Comparison of ENCODE assay signal across 8 cellular contexts in genomic region chr5:39283231-39283818, GRCh38.
DNase-seq lines count a peak whose midpoint lies in the region; ATAC-seq, FAIRE-seq and TF ChIP-seq lines count a peak whose summit lies in the region.

No MANE protein-coding gene starts in this region.

- ATAC-seq in HG03439 (IDR thresholded peaks at IDR 0.05; ENCODE audit: unreplicated experiment): no peak

- H3K4me1 ChIP-seq in Loucy (ENCODE audit: insufficient read depth, low read length, poor library complexity, severe bottlenecking): no peaks in the 10 kb centered on the region
- no peaks in the 10 kb centered on the region for H3K4me1 ChIP-seq in mammary epithelial cell (ENCODE audit: insufficient read depth, low read length)
- peaks cover 0 to 5% of the 10 kb centered on the region in 2 donors for H3K4me1 ChIP-seq in kidney (ENCODE audit: control insufficient read depth in 1 of 2, insufficient read depth in 1 of 2, low read depth in 1 of 2, low read length in 2 of 2)

- H3K9me2 ChIP-seq in Loucy (replicated peaks; ENCODE audit: low read depth, low read length): no peaks in the 10 kb centered on the region

- H3K4me3 ChIP-seq in H7 (ENCODE audit: insufficient read depth, low read depth, low read length) (no peak overlapping the region), Loucy (ENCODE audit: low read length, poor library complexity, severe bottlenecking) (no peak overlapping the region), mammary epithelial cell (replicated peaks in 1 of 3; ENCODE audit: insufficient read depth in 1 of 3, low read depth in 2 of 3, low read length in 3 of 3) (no peak overlapping the region), kidney (ENCODE audit: low read length in 2 of 2) (no peak overlapping the region)

- TF ChIP-seq CTCF in GM12872 (IDR thresholded peaks at IDR 0.05; ENCODE audit: insufficient read depth, low read depth, low read length) (peak; percentile 70), Loucy (conservative IDR thresholded peaks at IDR 0.05; ENCODE audit: low read length) (peak; percentile 86), mammary epithelial cell (conservative IDR thresholded peaks at IDR 0.05 in 1 of 2, IDR thresholded peaks at IDR 0.05 in 1 of 2; ENCODE audit: extremely low read depth in 1 of 2, insufficient read depth in 1 of 2, low read depth in 1 of 2, low read length in 2 of 2) (peak; percentile 63 to 78), kidney (IDR thresholded peaks at IDR 0.05; ENCODE audit: borderline replicate concordance, extremely low read depth, insufficient read depth) (peak; percentile 81)

- H3K4me2 ChIP-seq in Loucy (ENCODE audit: low read depth, low read length, poor library complexity, severe bottlenecking): no peak overlapping the region
- H3K4me2 ChIP-seq in mammary epithelial cell (ENCODE audit: insufficient read depth, low read depth, low read length): no peak overlapping the region

- H4K20me1 ChIP-seq in Loucy (ENCODE audit: insufficient read depth, low read length, poor library complexity, severe bottlenecking): no peaks in the 10 kb centered on the region
- no peaks in the 10 kb centered on the region for H4K20me1 ChIP-seq in mammary epithelial cell (ENCODE audit: insufficient read depth, low read length)

- peak; percentile 89 for FAIRE-seq in kidney (lab: Jason Lieb, UNC)

- peak overlapping the region; percentile 32 for H2AFZ ChIP-seq in Loucy (ENCODE audit: low read length)
- peak overlapping the region; percentile 8 for H2AFZ ChIP-seq in mammary epithelial cell (ENCODE audit: low read depth, low read length)

- H3K79me2 ChIP-seq in Loucy (ENCODE audit: insufficient read depth, low read length): no peaks in the 10 kb centered on the region
- no peaks in the 10 kb centered on the region for H3K79me2 ChIP-seq in mammary epithelial cell (ENCODE audit: insufficient read depth, low read length)

- no peak overlapping the region for H3K9ac ChIP-seq in Loucy (ENCODE audit: low read depth, low read length, poor library complexity, severe bottlenecking)
- H3K9ac ChIP-seq in mammary epithelial cell (ENCODE audit: insufficient read depth, low read length): no peak overlapping the region
- H3K9ac ChIP-seq in kidney (ENCODE audit: low read length in 2 of 2): peak overlapping the region in 1 of 2 donors; percentile 41

- peak; percentile 68 for DNase-seq in H7
- DNase-seq in UCSD-AML1 (lab: John Stamatoyannopoulos, UW; ENCODE audit: unreplicated experiment): peak; percentile 31
- peak; percentile 76 for DNase-seq in mammary epithelial cell
- DNase-seq in kidney: no peak
- DNase-seq in stimulated activated CD4-positive, alpha-beta T cell treated with anti-CD3 and anti-CD28 coated beads, TNF-alpha, amount 100 ng/mL, for 24 hours (ENCODE audit: low read depth in 3 of 3): peak; percentile 12 to 52 (median 14)

- in situ Hi-C loops in mammary epithelial cell (cut with MboI; ENCODE audit: low sequenced_read_pairs in 2 of 2): loop anchor here (5.0 to 25.0 kb wide), 3 partner anchors 66 to 296 kb away; partner anchors contain the start of gene FYB1 (in 2 of the 2)

- no peaks in the 10 kb centered on the region for H3K9me3 ChIP-seq in Loucy (ENCODE audit: insufficient read depth, low read depth, low read length)
- H3K9me3 ChIP-seq in mammary epithelial cell (replicated peaks; ENCODE audit: insufficient read depth, low read length): no peaks in the 10 kb centered on the region
- H3K9me3 ChIP-seq in kidney (ENCODE audit: control insufficient read depth in 1 of 2, low read length in 2 of 2): no peaks in the 10 kb centered on the region

- H3K27me3 ChIP-seq in H7 (ENCODE audit: control insufficient read depth, insufficient read depth, low read length) (no peaks in the 10 kb centered on the region), Loucy (ENCODE audit: insufficient read depth, low read length, poor library complexity, severe bottlenecking) (no peaks in the 10 kb centered on the region), mammary epithelial cell (ENCODE audit: insufficient read depth, low read length) (no peaks in the 10 kb centered on the region)

- no peak overlapping the region for H3K27ac ChIP-seq in mammary epithelial cell (ENCODE audit: insufficient read depth, low read depth, low read length)
- H3K27ac ChIP-seq in kidney (ENCODE audit: low read depth in 2 of 2, low read length in 2 of 2): no peak overlapping the region

- no TSS peak for BruUV-seq in mammary epithelial cell (replicated peaks; lab: Mats Ljungman, UMichigan)

- H3K36me3 ChIP-seq in H7 (replicated peaks; ENCODE audit: control insufficient read depth, insufficient read depth, low read length): no peaks in the 10 kb centered on the region
- H3K36me3 ChIP-seq in Loucy (ENCODE audit: insufficient read depth, low read length): no peaks in the 10 kb centered on the region
- no peaks in the 10 kb centered on the region for H3K36me3 ChIP-seq in mammary epithelial cell (ENCODE audit: insufficient read depth, low read length)
- no peaks in the 10 kb centered on the region for H3K36me3 ChIP-seq in kidney (ENCODE audit: control insufficient read depth in 1 of 2, insufficient read depth in 2 of 2, low read length in 2 of 2)

- intact Hi-C loops in mammary epithelial cell (cut with micrococcal nuclease): loop anchor here (1.0 to 10.0 kb wide), 6 partner anchors 65 to 289 kb away; no protein-coding TSS in a partner anchor
- intact Hi-C loops in kidney (cut with DNase I): no loop called here

- 0% methylated on average over 3 of the region's 3 CpGs for WGBS in mammary epithelial cell (ENCODE audit: low coverage, missing lambda C conversion rate)

- no peaks in the 10 kb centered on the region for H3F3A ChIP-seq in Loucy (ENCODE audit: low read depth)

- CTCF ChIA-PET in mammary epithelial cell (lab: Charles Lee; ENCODE audit: low non-redundant PET): interaction anchor here (0.6 to 0.7 kb wide), 3 partner anchors 66 to 101 kb away, joined by 3 to 4 read pairs (median 3); no protein-coding TSS in a partner anchor

- dilution Hi-C loops in mammary epithelial cell (cut with HindIII; ENCODE audit: low sequenced_read_pairs): no loop called here
